In the genomic region with DNA sequence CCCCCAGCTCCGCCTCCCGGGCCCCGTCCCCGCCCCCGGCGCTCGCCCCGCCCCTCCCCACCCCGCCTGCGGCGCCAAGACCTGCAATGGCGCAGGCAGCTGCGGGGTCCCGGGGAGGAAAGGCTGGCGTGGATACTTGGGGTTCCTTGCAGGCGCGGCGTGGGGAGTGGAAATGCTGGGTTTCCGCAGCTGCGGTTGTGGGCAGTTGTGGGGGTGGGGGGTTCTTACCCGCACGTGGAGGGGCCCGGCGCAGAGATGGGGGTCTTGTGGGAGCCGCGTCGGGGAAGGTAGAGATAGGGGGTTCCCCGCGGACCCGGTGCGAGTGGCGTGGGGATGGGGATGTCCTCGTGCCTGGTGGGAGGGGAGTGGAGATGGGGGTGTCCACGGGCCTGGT, we compare ENCODE assay signal across 8 cellular contexts. TPM values are rescaled to one million over a fixed set of nuclear protein-coding genes. Genes with fewer than 3 reads are reported as not detected.
A peak's percentile ranks its signal among the peaks of the same experiment; 100 is the strongest.
DNase-seq lines count a peak whose midpoint lies in the region; TF ChIP-seq lines count a peak whose summit lies in the region.

No MANE protein-coding gene starts in this region.

- peak overlapping the region; percentile 86 for H3K4me3 Mint-ChIP-seq in nephron progenitor cell

- H3K4me1 Mint-ChIP-seq in nephron progenitor cell: no peaks in the 10 kb centered on the region

- peaks cover 19% of the 10 kb centered on the region for H3K36me3 Mint-ChIP-seq in nephron progenitor cell (ENCODE audit: low read depth)

- H3K9me3 Mint-ChIP-seq in nephron progenitor cell: peaks cover 19% of the 10 kb centered on the region

- no peak for TF ChIP-seq CTCF in nephron progenitor cell (IDR thresholded peaks at IDR 0.05)

- H3K27me3 ChIP-seq in HAP-1 (ENCODE audit: low read depth) (no peaks in the 10 kb centered on the region), SJCRH30 (no peaks in the 10 kb centered on the region)

- H3K27me3 Mint-ChIP-seq in nephron progenitor cell (ENCODE audit: low read depth, poor library complexity): peaks cover 11% of the 10 kb centered on the region

- H3K9me3 ChIP-seq in HAP-1 (no peaks in the 10 kb centered on the region), SJCRH30 (replicated peaks) (0 out of 2 replicates have a peak, but pooled peaks cover 3% of the 10 kb centered on the region)

- in situ Hi-C loops in HAP-1 (cut with MboI; ENCODE audit: low sequenced_read_pairs): loop anchor here (25.0 kb wide), 1 partner anchor 1359 kb away; no protein-coding TSS in a partner anchor

- peak overlapping the region; percentile 80 for H3K4me3 ChIP-seq in GM08714 (ENCODE audit: low read length)
- peak overlapping the region; percentile 57 for H3K4me3 ChIP-seq in HAP-1
- H3K4me3 ChIP-seq in SJCRH30: peak overlapping the region; percentile 73

- peak overlapping the region; percentile 66 for H3K27ac ChIP-seq in SJCRH30

- H3K4me1 ChIP-seq in HAP-1 (no peaks in the 10 kb centered on the region), SJCRH30 (no peaks in the 10 kb centered on the region)

- no peak overlapping the region for H3K27ac Mint-ChIP-seq in nephron progenitor cell

- H3K36me3 ChIP-seq in HAP-1 (replicated peaks) (no peaks in the 10 kb centered on the region), SJCRH30 (peaks cover 7% of the 10 kb centered on the region)

- no peak for DNase-seq in HAP-1 (ENCODE audit: low spot score in 2 of 2)
- no peak for DNase-seq in SJCRH30
- DNase-seq in effector CD4-positive, alpha-beta T cell: peak; percentile 75
- no peak for DNase-seq in nephron progenitor cell
- no peak for DNase-seq in GDM1 (lab: John Stamatoyannopoulos, UW)
- no peak for DNase-seq in hippocampal formation (lab: John Stamatoyannopoulos, UW)
- no peak for DNase-seq in amniotic stem cell (lab: John Stamatoyannopoulos, UW)

RNA-seq across cellular contexts. Expression of a gene that starts 0.7 kb away (rescaled TPM):
- 26.4 and 27.5 TPM in 2 replicates for total RNA-seq in SJCRH30 (2014; rRNA removed; shearing (Covaris generic))
